8 cellular contexts compared by ENCODE assay signal in genomic region chr3:156483426-156483825, GRCh38.
DNase-seq lines count a peak whose midpoint lies in the region; TF ChIP-seq lines count a peak whose summit lies in the region.

No MANE protein-coding gene starts in this region.

- no peak overlapping the region for H3K18ac ChIP-seq in mesendoderm (ENCODE audit: low read length)

- no peak for TF ChIP-seq CTCF in astrocyte of the spinal cord (IDR thresholded peaks at IDR 0.05; ENCODE audit: low read depth, low read length)

- no peak overlapping the region for H2BK15ac ChIP-seq in mesendoderm (replicated peaks; ENCODE audit: low read depth)

- H3K79me2 ChIP-seq in GM23248 (ENCODE audit: insufficient read depth) (no peaks in the 10 kb centered on the region), mesendoderm (ENCODE audit: control insufficient read depth, insufficient read depth, low read length) (no peaks in the 10 kb centered on the region)

- DNase-seq in SIG-M5 treated with dmso at 0.1 percent for 504 hours (lab: John Stamatoyannopoulos, UW; ENCODE audit: unreplicated experiment) (peak; percentile 31), SIG-M5 (lab: John Stamatoyannopoulos, UW) (no peak), GM23248 (peak; percentile 92), M059J (ENCODE audit: low read depth) (peak; percentile 93), astrocyte of the spinal cord (ENCODE audit: low read depth, low spot score) (peak; percentile 87), mesendoderm (no peak), DMS153 treated with DMSO at 0.1 percent for 48 hours (lab: John Stamatoyannopoulos, UW; ENCODE audit: unreplicated experiment) (no peak), NCI-H510A treated with DMSO at 0.1 percent for 48 hours (lab: John Stamatoyannopoulos, UW) (no peak)

- H3K27ac ChIP-seq in GM23248 (peak overlapping the region; percentile 81), mesendoderm (ENCODE audit: low read depth, low read length) (no peak overlapping the region)

- H3K27me3 ChIP-seq in GM23248 (replicated peaks; ENCODE audit: insufficient read depth): no peaks in the 10 kb centered on the region
- no peaks in the 10 kb centered on the region for H3K27me3 ChIP-seq in mesendoderm (ENCODE audit: insufficient read depth, low read length, poor library complexity)

- H4K8ac ChIP-seq in mesendoderm (ENCODE audit: low read depth, low read length): peak overlapping the region; percentile 56

- no peaks in the 10 kb centered on the region; the same call in 1 of the 2 replicates for H3K9me2 ChIP-seq in GM23248 (ENCODE audit: insufficient read depth)

- no peak overlapping the region for H2BK5ac ChIP-seq in mesendoderm (ENCODE audit: low read length)

- H3K9ac ChIP-seq in GM23248 (peak overlapping the region; percentile 52), mesendoderm (ENCODE audit: low read length) (no peak overlapping the region)

- H3F3A ChIP-seq in GM23248 (ENCODE audit: insufficient read depth): peaks cover 32% of the 10 kb centered on the region

- H3K36me3 ChIP-seq in GM23248 (ENCODE audit: low read depth) (no peaks in the 10 kb centered on the region), mesendoderm (ENCODE audit: control insufficient read depth, insufficient read depth, low read length) (no peaks in the 10 kb centered on the region)

- H3K4me3 ChIP-seq in GM23248 (peak overlapping the region; percentile 62), astrocyte of the spinal cord (ENCODE audit: low read depth, low read length) (no peak overlapping the region), mesendoderm (ENCODE audit: low read length) (no peak overlapping the region)

- H3K23ac ChIP-seq in mesendoderm (ENCODE audit: low read length): no peak overlapping the region

- no peak overlapping the region for H2BK120ac ChIP-seq in mesendoderm (ENCODE audit: low read depth, low read length)

- no peak overlapping the region for H2AK5ac ChIP-seq in mesendoderm (ENCODE audit: low read length)

- H3K4me1 ChIP-seq in GM23248 (ENCODE audit: insufficient read depth) (peaks cover 23% of the 10 kb centered on the region), mesendoderm (ENCODE audit: control insufficient read depth, low read depth, low read length) (no peaks in the 10 kb centered on the region)

- 0 to 3% methylated on average over 1 of the region's 1 CpG for WGBS in GM23248 (ENCODE audit: low coverage in 1 of 2, low lambda C conversion rate in 2 of 2, missing lambda C conversion rate in 2 of 2), 2 experiments
- no CpG with 5 or more reads among the region's 1 CpG for WGBS in mesendoderm (ENCODE audit: extremely low coverage, insufficient coverage, low lambda C conversion rate)

- peak overlapping the region; percentile 79 for H3K4me2 ChIP-seq in GM23248 (ENCODE audit: unreplicated experiment)
- no peak overlapping the region for H3K4me2 ChIP-seq in mesendoderm (ENCODE audit: low read length)

- no peak overlapping the region for H3K4ac ChIP-seq in mesendoderm (ENCODE audit: low read depth, low read length)

- H3K56ac ChIP-seq in mesendoderm (ENCODE audit: low read length): no peak overlapping the region

- no peaks in the 10 kb centered on the region for H4K20me1 ChIP-seq in GM23248 (ENCODE audit: insufficient read depth)

- in situ Hi-C loops in GM23248 (cut with MboI): no loop called here
- in situ Hi-C loops in astrocyte of the spinal cord (cut with HindIII; ENCODE audit: low sequenced_read_pairs): no loop called here

- H3K79me1 ChIP-seq in mesendoderm (ENCODE audit: low read length): no peaks in the 10 kb centered on the region

- no peaks in the 10 kb centered on the region for H3K9me3 ChIP-seq in GM23248 (ENCODE audit: low read depth)

- H4K5ac ChIP-seq in mesendoderm (ENCODE audit: low read length): no peak overlapping the region

- H2AFZ ChIP-seq in GM23248: peak overlapping the region; percentile 58

Comparison
In these comparisons a context has a peak if more than half of its experiments do, and no peak if none do; other contexts are left out.
1. DNase-seq: peak in SIG-M5 treated with dmso at 0.1 percent for 504 hours (single experiment), GM23248 (single experiment), M059J (single experiment) and astrocyte of the spinal cord (single experiment); none in SIG-M5 (single experiment), mesendoderm (single experiment), DMS153 treated with DMSO at 0.1 percent for 48 hours (single experiment) and NCI-H510A treated with DMSO at 0.1 percent for 48 hours (single experiment).